2 cellular contexts compared by ENCODE assay signal in the genomic region with DNA sequence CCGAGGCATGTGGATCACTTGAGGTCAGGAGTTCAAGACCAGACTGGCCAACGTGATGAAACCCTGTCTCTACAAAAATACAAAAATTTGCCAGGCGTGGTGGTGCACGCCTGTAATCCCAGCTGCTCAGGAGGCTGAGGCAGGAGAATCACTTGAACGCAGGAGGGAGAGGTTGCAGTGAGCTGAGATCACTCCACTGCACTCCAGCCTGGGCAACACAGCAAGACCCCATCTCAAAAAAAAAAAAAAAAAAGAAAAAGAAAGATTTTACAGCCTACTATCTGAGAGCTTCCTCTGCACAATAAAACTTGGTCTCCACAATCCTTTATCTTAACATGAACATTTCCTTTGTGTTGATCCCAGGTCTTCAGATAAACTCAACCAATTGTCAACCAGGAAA.
TF ChIP-seq lines count a peak whose summit lies in the region.

No MANE protein-coding gene starts in this region.

TF ChIP-seq in HEK293T, 16 proteins besides CTCF, POLR2A, EP300 and RAD21:
- TF ChIP-seq ZNF384 (IDR thresholded peaks at IDR 0.05) = peak; percentile 51; the same call in 1 of the 2 replicates
TF ChIP-seq in HEK293T: peak in this region for 1; not testable (repeated sequence) for 15.

TF ChIP-seq in K562, 482 proteins besides CTCF, POLR2A, EP300 and RAD21:
- TF ChIP-seq ZNF121 (CRISPR knock-in tag; conservative IDR thresholded peaks at IDR 0.05) = peak; percentile 89
